ENCODE assay signal across 8 cellular contexts in the genomic region with DNA sequence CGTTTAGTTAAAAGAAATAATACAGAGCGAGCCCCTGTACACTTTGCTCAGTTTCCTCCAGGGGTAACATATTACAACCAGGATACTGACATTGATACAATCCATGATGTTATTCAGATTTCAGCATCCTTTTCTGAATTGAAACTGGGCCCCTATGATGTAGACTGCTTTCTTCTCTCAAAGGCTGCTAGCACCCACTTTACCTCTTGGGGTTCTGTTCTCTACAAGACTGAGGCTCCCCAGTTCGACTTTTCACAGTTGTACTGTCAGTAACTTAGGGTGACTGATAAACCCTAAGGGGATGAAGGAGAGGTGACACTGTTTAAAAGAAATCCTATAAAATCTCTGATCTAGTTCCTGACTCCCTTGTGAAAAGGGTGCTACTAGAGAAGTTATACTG. TPM values are rescaled to one million over a fixed set of nuclear protein-coding genes. Genes with fewer than 3 reads are reported as not detected.
A peak's percentile ranks its signal among the peaks of the same experiment; 100 is the strongest.
DNase-seq lines count a peak whose midpoint lies in the region; ATAC-seq and TF ChIP-seq lines count a peak whose summit lies in the region.

No MANE protein-coding gene starts in this region.

- dilution Hi-C loops in mammary epithelial cell (cut with HindIII; ENCODE audit: low sequenced_read_pairs), result no loop called here

- ATAC-seq in GM18498 (IDR thresholded peaks at IDR 0.05; ENCODE audit: unreplicated experiment), result no peak
- ATAC-seq in GM18517 (IDR thresholded peaks at IDR 0.05; ENCODE audit: unreplicated experiment), result no peak

- TF ChIP-seq CTCF in BE2C (IDR thresholded peaks at IDR 0.05; ENCODE audit: low read depth, low read length) (no peak), HL-60 (IDR thresholded peaks at IDR 0.05; ENCODE audit: insufficient read depth, low read length) (no peak), mammary epithelial cell (conservative IDR thresholded peaks at IDR 0.05 in 1 of 2, IDR thresholded peaks at IDR 0.05 in 1 of 2; ENCODE audit: extremely low read depth in 1 of 2, insufficient read depth in 1 of 2, low read depth in 1 of 2, low read length in 2 of 2) (no peak)

- in situ Hi-C loops in mammary epithelial cell (cut with MboI; ENCODE audit: low sequenced_read_pairs in 2 of 2), result no loop called here

- H3K4me3 ChIP-seq in BE2C (ENCODE audit: low read depth, low read length) (peak overlapping the region; percentile 88), HL-60 (replicated peaks; ENCODE audit: insufficient read depth, low read length) (peak overlapping the region; percentile 94), mammary epithelial cell (replicated peaks in 1 of 3; ENCODE audit: insufficient read depth in 1 of 3, low read depth in 2 of 3, low read length in 3 of 3) (peak overlapping the region; percentile 70 to 99 (median 83)), muscle layer of duodenum (ENCODE audit: low read depth in 1 of 2, low read length in 2 of 2) (peak overlapping the region; percentile 88 to 94)

- no peak for DNase-seq in BE2C
- DNase-seq in HL-60 (ENCODE audit: low read depth in 1 of 2, low spot score in 1 of 2), result no peak
- no peak for DNase-seq in mammary epithelial cell
- no peak for DNase-seq in MV-4-11 (lab: John Stamatoyannopoulos, UW)
- no peak for DNase-seq in mesenteric fat pad (ENCODE audit: low spot score)

- H3K27me3 ChIP-seq in BE2C (no peaks in the 10 kb centered on the region), HL-60 (ENCODE audit: insufficient read depth, poor library complexity, severe bottlenecking) (no peaks in the 10 kb centered on the region), mammary epithelial cell (ENCODE audit: insufficient read depth, low read length) (no peaks in the 10 kb centered on the region), muscle layer of duodenum (ENCODE audit: low read depth, low read length) (no peaks in the 10 kb centered on the region)

- H3K4me1 ChIP-seq in BE2C, result no peaks in the 10 kb centered on the region
- peaks cover 8% of the 10 kb centered on the region for H3K4me1 ChIP-seq in mammary epithelial cell (ENCODE audit: insufficient read depth, low read length)
- H3K4me1 ChIP-seq in muscle layer of duodenum (ENCODE audit: control insufficient read depth in 1 of 2, insufficient read depth in 2 of 2, low read length in 2 of 2), result peaks cover 3 to 18% of the 10 kb centered on the region in 2 donors

- no peaks in the 10 kb centered on the region for H4K20me1 ChIP-seq in mammary epithelial cell (ENCODE audit: insufficient read depth, low read length)

- CTCF ChIA-PET in mammary epithelial cell (lab: Charles Lee; ENCODE audit: low non-redundant PET), result no interaction called here

- H3K79me2 ChIP-seq in mammary epithelial cell (ENCODE audit: insufficient read depth, low read length), result peaks cover 16% of the 10 kb centered on the region

- H2AFZ ChIP-seq in mammary epithelial cell (ENCODE audit: low read depth, low read length), result peak overlapping the region; percentile 100

- H3K9me3 ChIP-seq in BE2C (no peaks in the 10 kb centered on the region), mammary epithelial cell (replicated peaks; ENCODE audit: insufficient read depth, low read length) (no peaks in the 10 kb centered on the region), muscle layer of duodenum (ENCODE audit: control insufficient read depth in 1 of 2, low read length in 2 of 2) (no peaks in the 10 kb centered on the region)

- H3K27ac ChIP-seq in HL-60 (replicated peaks), result peak overlapping the region; percentile 82
- peak overlapping the region; percentile 90 for H3K27ac ChIP-seq in mammary epithelial cell (ENCODE audit: insufficient read depth, low read depth, low read length)
- H3K27ac ChIP-seq in muscle layer of duodenum (ENCODE audit: low read length), result peak overlapping the region; percentile 89

- BruUV-seq in mammary epithelial cell (replicated peaks; lab: Mats Ljungman, UMichigan), result no TSS peak

- peaks cover 23% of the 10 kb centered on the region for H3K36me3 ChIP-seq in BE2C
- H3K36me3 ChIP-seq in mammary epithelial cell (ENCODE audit: insufficient read depth, low read length), result peaks cover 7% of the 10 kb centered on the region
- H3K36me3 ChIP-seq in muscle layer of duodenum (ENCODE audit: control insufficient read depth in 1 of 2, insufficient read depth in 2 of 2, low read length in 2 of 2), result peaks cover 20 to 25% of the 10 kb centered on the region in 2 donors

- WGBS in mammary epithelial cell (ENCODE audit: low coverage, missing lambda C conversion rate), result 27% methylated on average over 3 of the region's 3 CpGs

- H3K9ac ChIP-seq in mammary epithelial cell (ENCODE audit: insufficient read depth, low read length), result peak overlapping the region; percentile 88

- peak overlapping the region; percentile 76 for H3K4me2 ChIP-seq in mammary epithelial cell (ENCODE audit: insufficient read depth, low read depth, low read length)

- intact Hi-C loops in mammary epithelial cell (cut with micrococcal nuclease), result loop anchor here (5.0 kb wide), 1 partner anchor 63 kb away; the partner anchor contains the start of gene B3GNT4

RNA-seq across cellular contexts. Expression of gene VPS33A, which starts 0.9 kb away (rescaled TPM):
- polyA plus RNA-seq in BE2C (2012; ENCODE audit: insufficient read depth, insufficient read length, low read depth), result 34.8 TPM
- total RNA-seq in mammary epithelial cell (10 to 100 TPM; 15.8 to 16.4 TPM), mesenteric fat pad (15.2 TPM)
- polyA plus RNA-seq in mammary epithelial cell, result 10.5 TPM
- 62.5 TPM for polyA minus RNA-seq in mammary epithelial cell

RNA-seq across cellular contexts. Expression of gene DIABLO, which starts 39.6 kb away (rescaled TPM):
- 182 TPM for polyA plus RNA-seq in BE2C (2012; ENCODE audit: insufficient read depth, insufficient read length, low read depth)
- total RNA-seq in mammary epithelial cell (10 to 100 TPM; 54.5 to 55.0 TPM), mesenteric fat pad (29.8 TPM)
- polyA plus RNA-seq in mammary epithelial cell, result 53.5 TPM
- polyA minus RNA-seq in mammary epithelial cell, result 48.4 TPM
